Comparison of ENCODE assay signal across 10 cellular contexts in the genomic region with DNA sequence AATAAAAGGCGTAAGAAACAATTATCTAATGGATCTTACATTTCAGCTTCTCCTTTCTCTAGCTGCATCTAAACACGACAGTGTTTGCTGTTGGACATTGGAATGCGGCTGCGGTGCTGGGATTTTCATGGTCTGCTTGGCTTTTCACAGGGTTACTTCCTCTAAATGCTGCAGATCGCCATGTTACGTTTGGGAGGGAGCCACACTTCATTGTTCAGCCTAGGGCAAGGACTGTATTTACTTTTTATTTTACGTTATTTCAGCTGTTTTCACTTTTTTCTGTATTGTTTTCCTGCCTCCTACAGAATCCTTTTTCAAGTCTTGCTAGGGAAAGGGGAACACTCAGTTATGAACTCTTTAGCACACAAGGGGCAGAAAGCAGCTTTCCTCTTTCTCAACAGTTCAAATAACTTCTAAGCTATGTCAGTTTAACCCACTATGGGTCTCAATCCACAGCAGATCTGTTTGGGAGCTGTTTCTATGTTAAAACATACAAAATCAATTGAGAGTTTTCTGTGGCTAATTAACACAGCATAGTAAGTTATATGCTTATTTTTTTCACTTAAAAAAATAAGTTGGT.
DNase-seq lines count a peak whose midpoint lies in the region; ATAC-seq, FAIRE-seq and TF ChIP-seq lines count a peak whose summit lies in the region.
"Had no signal": no experiment of that assay in that cellular context is flagged by ENCODE, and none has a peak within 500 bp of the region (broad histone marks: within the 10 kb centered on the region; RNA-seq: fewer than 3 reads in every experiment).

No MANE protein-coding gene starts in this region.

- no peaks in the 10 kb centered on the region for H3K9me3 ChIP-seq in aorta (ENCODE audit: control insufficient read depth, low read length)

- DNase-seq in GM18507 (ENCODE audit: extremely low spot score, insufficient read length, low read depth) (no peak), astrocyte of the spinal cord (ENCODE audit: low read depth, low spot score) (peak; percentile 71), left ventricle myocardium superior (no peak), progenitor cell of endocrine pancreas (ENCODE audit: low spot score, unreplicated experiment) (no peak), NCI-H187 (lab: John Stamatoyannopoulos, UW) (no peak), aorta (no peak), SK-N-DZ (ENCODE audit: low spot score) (no peak)
- DNase-seq: AML-193 had no signal

- peaks cover 20% of the 10 kb centered on the region for H3K4me1 Mint-ChIP-seq in progenitor cell of endocrine pancreas (ENCODE audit: low read depth)
- H3K4me1 Mint-ChIP-seq: central memory CD8-positive, alpha-beta T cell had no signal

- no peak overlapping the region for H3K4me3 Mint-ChIP-seq in progenitor cell of endocrine pancreas (ENCODE audit: low read depth)
- H3K4me3 Mint-ChIP-seq: central memory CD8-positive, alpha-beta T cell had no signal

- peak; percentile 51 for ATAC-seq in left ventricle myocardium superior
- no peak for ATAC-seq in HG02623 (IDR thresholded peaks at IDR 0.05; ENCODE audit: unreplicated experiment)
- ATAC-seq in aorta (ENCODE audit: low FRiP score), result no peak

- 8 to 10% methylated on average over 7 of the region's 7 CpGs for WGBS in aorta, 2 donors

- peak overlapping the region; percentile 79 for H3K27ac Mint-ChIP-seq in progenitor cell of endocrine pancreas

- peak overlapping the region in 1 of 2 donors; percentile 86 for H3K27ac ChIP-seq in aorta (ENCODE audit: low read depth in 1 of 2, low read length in 2 of 2)

- intact Hi-C loops in left ventricle myocardium superior (cut with micrococcal nuclease) (no loop called here), aorta (cut with DNase I) (no loop called here)

- H3K4me1 ChIP-seq in aorta (ENCODE audit: control insufficient read depth in 1 of 2, insufficient read depth in 2 of 2, low read length in 2 of 2), result no peaks in the 10 kb centered on the region

- in situ Hi-C loops in astrocyte of the spinal cord (cut with HindIII; ENCODE audit: low sequenced_read_pairs), result no loop called here

- H3K27me3 ChIP-seq in aorta (ENCODE audit: control insufficient read depth in 1 of 2, insufficient read depth in 2 of 2, low read length in 1 of 2), result no peaks in the 10 kb centered on the region

- peak; percentile 21 for FAIRE-seq in GM18507 (lab: Jason Lieb, UNC)

- no peaks in the 10 kb centered on the region for H3K36me3 ChIP-seq in aorta (ENCODE audit: control insufficient read depth in 1 of 2, insufficient read depth in 2 of 2, low read length in 1 of 2)

- H3K4me3 ChIP-seq in astrocyte of the spinal cord (ENCODE audit: low read depth, low read length) (no peak overlapping the region), aorta (ENCODE audit: low read length in 2 of 2) (peak overlapping the region in 1 of 2 donors; percentile 15)

- no peak for TF ChIP-seq CTCF in astrocyte of the spinal cord (IDR thresholded peaks at IDR 0.05; ENCODE audit: low read depth, low read length)
- no peak for TF ChIP-seq CTCF in progenitor cell of endocrine pancreas (IDR thresholded peaks at IDR 0.05; ENCODE audit: unreplicated experiment)

- no peaks in the 10 kb centered on the region for H3K27me3 Mint-ChIP-seq in progenitor cell of endocrine pancreas
- H3K27me3 Mint-ChIP-seq: central memory CD8-positive, alpha-beta T cell had no signal

- peaks cover 3% of the 10 kb centered on the region for H3K9me3 Mint-ChIP-seq in progenitor cell of endocrine pancreas (ENCODE audit: low read depth)
- H3K9me3 Mint-ChIP-seq: central memory CD8-positive, alpha-beta T cell had no signal

- H3K36me3 Mint-ChIP-seq in progenitor cell of endocrine pancreas (ENCODE audit: insufficient read depth), result peaks cover 26% of the 10 kb centered on the region
